ENCODE assay signal across 17 cellular contexts in genomic region chr1:113195115-113195845, GRCh38.
A peak's percentile ranks its signal among the peaks of the same experiment; 100 is the strongest.
DNase-seq lines count a peak whose midpoint lies in the region; ATAC-seq and TF ChIP-seq lines count a peak whose summit lies in the region.
"Had no signal": no experiment of that assay in that cellular context is flagged by ENCODE, and none has a peak within 500 bp of the region (broad histone marks: within the 10 kb centered on the region; RNA-seq: fewer than 3 reads in every experiment).

No MANE protein-coding gene starts in this region.

- no peaks in the 10 kb centered on the region for H3K36me3 ChIP-seq in mucosa of descending colon (ENCODE audit: low read depth)
- H3K36me3 ChIP-seq: BLaER1 had no signal

- H3K9me3 Mint-ChIP-seq in activated CD4-positive, alpha-beta T cell treated with anti-CD3 and anti-CD28 coated beads, Interleukin-2, amount 10 ng/mL, durations not matched to agents 24 days and 14 days, result peaks cover 10% of the 10 kb centered on the region

- H3K27ac Mint-ChIP-seq in activated CD4-positive, alpha-beta T cell treated with anti-CD3 and anti-CD28 coated beads, Interleukin-2, amount 10 ng/mL, durations not matched to agents 24 days and 14 days, result no peak overlapping the region
- H3K27ac Mint-ChIP-seq: CD4-positive, alpha-beta memory T cell had no signal

- no peaks in the 10 kb centered on the region for H3K36me3 Mint-ChIP-seq in activated CD4-positive, alpha-beta T cell treated with anti-CD3 and anti-CD28 coated beads, Interleukin-2, amount 10 ng/mL, durations not matched to agents 24 days and 14 days (ENCODE audit: low read depth)

- intact Hi-C loops in mucosa of descending colon (cut with DNase I, micrococcal nuclease), result no loop called here
- intact Hi-C loops in activated CD4-positive, alpha-beta T cell treated with anti-CD3 and anti-CD28 coated beads, Interleukin-2, amount 10 ng/mL, durations not matched to agents 24 days and 14 days (cut with micrococcal nuclease), result no loop called here

- H3K4me3 Mint-ChIP-seq in activated CD4-positive, alpha-beta T cell treated with anti-CD3 and anti-CD28 coated beads, Interleukin-2, amount 10 ng/mL, durations not matched to agents 24 days and 14 days, result no peak overlapping the region
- H3K4me3 Mint-ChIP-seq: CD4-positive, alpha-beta memory T cell had no signal

- ATAC-seq in mucosa of descending colon (peak; percentile 65), HG03354 (IDR thresholded peaks at IDR 0.05; ENCODE audit: poor library complexity, severe bottlenecking, unreplicated experiment) (no peak)

- peak; percentile 47 for DNase-seq in ELF-1 (ENCODE audit: low read depth, low spot score)
- DNase-seq in NCI-H2171 treated with DMSO at 0.1 percent for 48 hours (lab: John Stamatoyannopoulos, UW), result peak; percentile 64
- peak; percentile 57 for DNase-seq in SK-N-DZ (ENCODE audit: low spot score)
- DNase-seq in mucosa of descending colon, result no peak
- DNase-seq in HCEC 1CT, result no peak
- no peak for DNase-seq in activated CD4-positive, alpha-beta T cell treated with anti-CD3 and anti-CD28 coated beads, Interleukin-2, amount 10 ng/mL, durations not matched to agents 24 days and 14 days
- DNase-seq in effector CD4-positive, alpha-beta T cell, result no peak
- DNase-seq: CD4-positive, alpha-beta memory T cell; DMS53; EL; GOT3; NCI-H1092 treated with DMSO at 0.1 percent for 48 hours; NCI-H1694; Right ventricle myocardium superior; SK-N-SH had no signal

- H3K4me1 Mint-ChIP-seq in activated CD4-positive, alpha-beta T cell treated with anti-CD3 and anti-CD28 coated beads, Interleukin-2, amount 10 ng/mL, durations not matched to agents 24 days and 14 days, result no peaks in the 10 kb centered on the region

- H3K4me1 ChIP-seq in mucosa of descending colon (ENCODE audit: low read depth), result peaks cover 16% of the 10 kb centered on the region

- no peaks in the 10 kb centered on the region for H3K9me3 ChIP-seq in mucosa of descending colon
- H3K9me3 ChIP-seq: SK-N-SH had no signal

- H3K27me3 Mint-ChIP-seq in activated CD4-positive, alpha-beta T cell treated with anti-CD3 and anti-CD28 coated beads, Interleukin-2, amount 10 ng/mL, durations not matched to agents 24 days and 14 days, result no peaks in the 10 kb centered on the region

- no peak for TF ChIP-seq CTCF in mucosa of descending colon (IDR thresholded peaks at IDR 0.05)

- H3K4me3 ChIP-seq in mucosa of descending colon, result no peak overlapping the region
- H3K4me3 ChIP-seq: BLaER1 had no signal

Comparison
In these comparisons a context has a peak if more than half of its experiments do, and no peak if none do; other contexts are left out.
1. DNase-seq: peak in ELF-1 (single experiment), NCI-H2171 treated with DMSO at 0.1 percent for 48 hours (single experiment) and SK-N-DZ (single experiment); none in mucosa of descending colon (0 of 3), HCEC 1CT (single experiment), activated CD4-positive, alpha-beta T cell treated with anti-CD3 and anti-CD28 coated beads, Interleukin-2, amount 10 ng/mL, durations not matched to agents 24 days and 14 days (single experiment) and effector CD4-positive, alpha-beta T cell (single experiment).